21 cellular contexts compared by ENCODE assay signal in genomic region chr3:194988495-194989165, GRCh38.
"Had no signal": no experiment of that assay in that cellular context is flagged by ENCODE, and none has a peak within 500 bp of the region (broad histone marks: within the 10 kb centered on the region; RNA-seq: fewer than 3 reads in every experiment).

No MANE protein-coding gene starts in this region.

- H3K36me3 ChIP-seq: brain microvascular endothelial cell, prostate gland, spleen, thyroid gland, upper lobe of right lung had no signal

- ATAC-seq: activated T-cell treated with anti-CD3 and anti-CD28 coated beads, Interleukin-2, amount 50 U/mL, for 72 hours; esophagus mucosa; left ventricle myocardium superior; natural killer cell; upper lobe of right lung had no signal

- H3K4me3 ChIP-seq: prostate gland, spleen, thyroid gland, upper lobe of right lung had no signal

- H3K27ac ChIP-seq: brain microvascular endothelial cell, prostate gland, spleen, thyroid gland, upper lobe of right lung had no signal

- DNase-seq: activated CD4-positive, alpha-beta T cell treated with anti-CD3 and anti-CD28 coated beads, Interleukin-2, amount 10 ng/mL, durations not matched to agents 24 days and 14 days; activated CD8-positive, alpha-beta memory T cell treated with anti-CD3 and anti-CD28 coated beads for 24 hours; activated effector memory CD4-positive, alpha-beta T cell treated with Interleukin-2 at 50 U/mL for 16 hours; activated naive CD4-positive, alpha-beta T cell treated with anti-CD3 and anti-CD28 coated beads for 36 hours; activated naive CD8-positive, alpha-beta T cell treated with anti-CD3 and anti-CD28 coated beads, Interleukin-2, amount 10 ng/mL, durations not matched to agents 7 days and 5 days; activated T-cell treated with anti-CD3 and anti-CD28 coated beads, Interleukin-2, amount 50 U/mL, for 72 hours; amygdala; brain microvascular endothelial cell; central memory CD4-positive, alpha-beta T cell; effector memory CD4-positive, alpha-beta T cell; foreskin melanocyte; left ventricle myocardium superior; mammary epithelial cell; natural killer cell; spleen; stimulated activated CD4-positive, alpha-beta T cell treated with anti-CD3 and anti-CD28 coated beads, Interleukin-4, amount 100 ng/mL, for 1 hour; stimulated activated naive CD4-positive, alpha-beta T cell treated with Interleukin-2 at 50 U/mL for 16 hours; thyroid gland; upper lobe of right lung had no signal

- H3K27me3 ChIP-seq: brain microvascular endothelial cell, thyroid gland, upper lobe of right lung had no signal

- H3K9me3 ChIP-seq: prostate gland, spleen, thyroid gland, upper lobe of right lung had no signal
